13 cellular contexts compared by ENCODE assay signal in the genomic region with DNA sequence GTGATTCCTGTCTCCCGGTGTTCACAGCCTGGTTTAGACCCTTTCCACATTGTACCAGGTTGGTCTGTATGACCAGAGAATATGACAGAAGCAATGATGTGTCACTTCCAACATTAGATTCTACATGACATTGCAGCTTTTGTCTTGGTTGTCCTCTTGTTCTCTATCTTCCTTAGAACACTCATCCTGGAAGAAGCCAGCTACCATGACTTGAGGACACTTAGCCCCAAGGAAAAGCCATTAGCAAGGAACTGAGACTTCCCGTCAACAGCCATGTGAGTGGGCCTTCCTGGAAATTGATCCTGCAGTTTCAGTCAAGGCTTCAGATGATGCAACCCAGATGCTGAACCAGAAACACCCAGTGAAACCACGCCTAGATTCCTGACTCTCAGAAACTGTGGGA.
A peak's percentile ranks its signal among the peaks of the same experiment; 100 is the strongest.
DNase-seq lines count a peak whose midpoint lies in the region; ATAC-seq and TF ChIP-seq lines count a peak whose summit lies in the region.
"Had no signal": no experiment of that assay in that cellular context is flagged by ENCODE, and none has a peak within 500 bp of the region (broad histone marks: within the 10 kb centered on the region; RNA-seq: fewer than 3 reads in every experiment).

No MANE protein-coding gene starts in this region.

- H3K79me1 ChIP-seq in IMR-90 (ENCODE audit: low read depth in 1 of 2, low read length in 2 of 2): no peaks in the 10 kb centered on the region

- TF ChIP-seq POLR2A in IMR-90 (IDR thresholded peaks at IDR 0.05; ENCODE audit: low read depth, low read length): no peak

- peak overlapping the region; percentile 8 for H2AK9ac ChIP-seq in IMR-90 (replicated peaks; ENCODE audit: low read depth, low read length, poor library complexity)

- H3K4me1 ChIP-seq in IMR-90 (ENCODE audit: control insufficient read depth, insufficient read depth, low read length): peaks cover 6% of the 10 kb centered on the region

- BruUV-seq in IMR-90 (replicated peaks; lab: Mats Ljungman, UMichigan): no TSS peak

- H3K27me3 ChIP-seq in IMR-90 (ENCODE audit: control insufficient read depth, insufficient read depth, low read length): no peaks in the 10 kb centered on the region

- H2BK120ac ChIP-seq in IMR-90 (ENCODE audit: low read depth, low read length): peak overlapping the region; percentile 97

- peak overlapping the region; percentile 66 for H4K5ac ChIP-seq in IMR-90 (ENCODE audit: low read depth, low read length)

- POLR2A ChIA-PET in IMR-90 (lab: Charles Lee; ENCODE audit: unreplicated experiment): no interaction called here
- POLR2A ChIA-PET in activated CD8-positive, alpha-beta T cell treated with anti-CD3 and anti-CD28 coated beads for 36 hours (lab: Charles Lee): no interaction called here

- TF ChIP-seq CTCF in IMR-90 (conservative IDR thresholded peaks at IDR 0.05; ENCODE audit: low read depth, low read length) (no peak), cardiac fibroblast (IDR thresholded peaks at IDR 0.05; ENCODE audit: low read depth, low read length) (no peak)
- no peak for TF ChIP-seq CTCF in activated CD8-positive, alpha-beta T cell treated with anti-CD3 and anti-CD28 coated beads for 36 hours (IDR thresholded peaks at IDR 0.05)

- in situ Hi-C loops in IMR-90 (cut with MboI; ENCODE audit: low sequenced_read_pairs): no loop called here

- peak overlapping the region; percentile 94 for H4K91ac ChIP-seq in IMR-90 (ENCODE audit: insufficient read depth, low read depth, low read length)

- no peak overlapping the region; the same call in 1 of the 2 replicates for H3K27ac ChIP-seq in IMR-90 (ENCODE audit: insufficient read depth, low read length)
- H3K27ac ChIP-seq: C4-2B had no signal

- no peak overlapping the region for H3K4me3 ChIP-seq in IMR-90 (ENCODE audit: insufficient read depth, low read depth, low read length)
- H3K4me3 ChIP-seq in cardiac fibroblast (replicated peaks in 1 of 2; ENCODE audit: low read depth in 2 of 2, low read length in 2 of 2): no peak overlapping the region

- H3K9me3 ChIP-seq in IMR-90 (ENCODE audit: control insufficient read depth, insufficient read depth, low read length): no peaks in the 10 kb centered on the region

- no peak for TF ChIP-seq RAD21 in IMR-90 (IDR thresholded peaks at IDR 0.05; ENCODE audit: low read length)

- H4K8ac ChIP-seq in IMR-90 (ENCODE audit: low read depth in 2 of 2, low read length in 2 of 2): peak overlapping the region; percentile 12 to 88; a peak in 3 of 4 replicates

- intact Hi-C loops in IMR-90 (cut with micrococcal nuclease): no loop called here
- intact Hi-C loops in activated CD8-positive, alpha-beta T cell treated with anti-CD3 and anti-CD28 coated beads for 36 hours (cut with micrococcal nuclease): no loop called here

- H3K4me3 Mint-ChIP-seq in activated CD8-positive, alpha-beta T cell treated with anti-CD3 and anti-CD28 coated beads for 36 hours: no peak overlapping the region
- H3K4me3 Mint-ChIP-seq: activated CD4-positive, alpha-beta memory T cell treated with anti-CD3 and anti-CD28 coated beads for 36 hours; activated naive CD4-positive, alpha-beta T cell treated with anti-CD3 and anti-CD28 coated beads, Interleukin-2, amount 50 U/mL, for 24 hours had no signal

- no peak overlapping the region for H3K9ac ChIP-seq in IMR-90 (ENCODE audit: low read depth, low read length)

- peak overlapping the region; percentile 92 for H3K4ac ChIP-seq in IMR-90 (ENCODE audit: low read depth, low read length)

- H3K27ac Mint-ChIP-seq in activated CD8-positive, alpha-beta T cell treated with anti-CD3 and anti-CD28 coated beads for 36 hours: no peak overlapping the region
- H3K27ac Mint-ChIP-seq: activated CD4-positive, alpha-beta memory T cell treated with anti-CD3 and anti-CD28 coated beads for 36 hours; activated naive CD4-positive, alpha-beta T cell treated with anti-CD3 and anti-CD28 coated beads, Interleukin-2, amount 50 U/mL, for 24 hours had no signal

- 71% methylated on average over 1 of the region's 3 CpGs; no CpG with 5 or more reads in 1 of the 2 experiments for WGBS in IMR-90 (ENCODE audit: extremely low coverage in 2 of 2, insufficient read length in 1 of 2), 2 experiments

- 0 out of 2 replicates have a peak, but pooled peaks cover 3% of the 10 kb centered on the region for H3K9me1 ChIP-seq in IMR-90 (ENCODE audit: insufficient read depth, low read length)

- no peak overlapping the region for H2BK5ac ChIP-seq in IMR-90 (ENCODE audit: low read depth, low read length, poor library complexity, severe bottlenecking)

- peak overlapping the region; percentile 43; the same call in 2 of the 3 replicates for H2BK15ac ChIP-seq in IMR-90 (ENCODE audit: low read depth, low read length)

- peak overlapping the region; percentile 96 for H3K23ac ChIP-seq in IMR-90 (ENCODE audit: low read depth, low read length)

- DNase-seq in AG08396 (ENCODE audit: low spot score): peak; percentile 38
- DNase-seq in IMR-90: peak; percentile 72
- DNase-seq in cardiac fibroblast (ENCODE audit: low read depth in 2 of 2): peak; percentile 75 to 80
- peak; percentile 20 for DNase-seq in left kidney (ENCODE audit: low read depth, low spot score)
- DNase-seq in SW 1271 (lab: John Stamatoyannopoulos, UW): no peak
- DNase-seq in activated CD8-positive, alpha-beta T cell treated with anti-CD3 and anti-CD28 coated beads for 36 hours: no peak
- DNase-seq: activated CD4-positive, alpha-beta memory T cell treated with anti-CD3 and anti-CD28 coated beads for 36 hours; NCI-H2107; posterior cingulate gyrus had no signal

- H3K14ac ChIP-seq in IMR-90 (replicated peaks; ENCODE audit: low read depth, low read length): peak overlapping the region; percentile 97

- dilution Hi-C loops in IMR-90 (cut with HindIII; ENCODE audit: low sequenced_read_pairs, unreplicated experiment): no loop called here

- peak overlapping the region; percentile 44 for H3K18ac ChIP-seq in IMR-90 (ENCODE audit: low read depth, low read length)

- H4K20me1 ChIP-seq in IMR-90 (ENCODE audit: insufficient read depth, low read length): no peaks in the 10 kb centered on the region

- CTCF ChIA-PET in IMR-90 (lab: Yijun Ruan, JAX): no interaction called here
- CTCF ChIA-PET in activated CD8-positive, alpha-beta T cell treated with anti-CD3 and anti-CD28 coated beads for 36 hours (lab: Charles Lee): no interaction called here

- peak overlapping the region; percentile 98 for H2BK20ac ChIP-seq in IMR-90 (ENCODE audit: low read depth, low read length)

- H2AFZ ChIP-seq in IMR-90 (replicated peaks; ENCODE audit: low read length, poor library complexity): peak overlapping the region; percentile 60

- H3K4me1 Mint-ChIP-seq in activated CD8-positive, alpha-beta T cell treated with anti-CD3 and anti-CD28 coated beads for 36 hours (ENCODE audit: low read depth): no peaks in the 10 kb centered on the region
- H3K4me1 Mint-ChIP-seq: activated naive CD4-positive, alpha-beta T cell treated with anti-CD3 and anti-CD28 coated beads, Interleukin-2, amount 50 U/mL, for 24 hours had no signal

- peaks cover 7% of the 10 kb centered on the region for H3K27me3 Mint-ChIP-seq in activated CD8-positive, alpha-beta T cell treated with anti-CD3 and anti-CD28 coated beads for 36 hours

- H3K36me3 Mint-ChIP-seq in activated CD8-positive, alpha-beta T cell treated with anti-CD3 and anti-CD28 coated beads for 36 hours (ENCODE audit: low read depth): no peaks in the 10 kb centered on the region
- H3K36me3 Mint-ChIP-seq: activated CD4-positive, alpha-beta memory T cell treated with anti-CD3 and anti-CD28 coated beads for 36 hours; activated naive CD4-positive, alpha-beta T cell treated with anti-CD3 and anti-CD28 coated beads, Interleukin-2, amount 50 U/mL, for 24 hours had no signal

- H3K4me2 ChIP-seq in IMR-90 (ENCODE audit: low read depth, low read length): no peak overlapping the region

- H3K9me3 Mint-ChIP-seq in activated CD8-positive, alpha-beta T cell treated with anti-CD3 and anti-CD28 coated beads for 36 hours: no peaks in the 10 kb centered on the region
- H3K9me3 Mint-ChIP-seq: activated CD4-positive, alpha-beta memory T cell treated with anti-CD3 and anti-CD28 coated beads for 36 hours; activated naive CD4-positive, alpha-beta T cell treated with anti-CD3 and anti-CD28 coated beads, Interleukin-2, amount 50 U/mL, for 24 hours had no signal

- peak overlapping the region; percentile 82; the same call in 1 of the 2 replicates for H3K56ac ChIP-seq in IMR-90 (ENCODE audit: extremely low read depth, insufficient read depth, low read length)

- ATAC-seq in IMR-90 (ENCODE audit: low read depth): no peak
- no peak for ATAC-seq in HG02798 (IDR thresholded peaks at IDR 0.05; ENCODE audit: poor library complexity, unreplicated experiment)
- ATAC-seq in GM19324 (IDR thresholded peaks at IDR 0.05; ENCODE audit: low FRiP score, unreplicated experiment): no peak
- ATAC-seq in activated CD8-positive, alpha-beta T cell treated with anti-CD3 and anti-CD28 coated beads for 36 hours: no peak

- peak overlapping the region; percentile 63; the same call in 1 of the 2 replicates for H2AK5ac ChIP-seq in IMR-90 (ENCODE audit: low read depth, low read length)

- H3K36me3 ChIP-seq in IMR-90 (ENCODE audit: control insufficient read depth, insufficient read depth, low read length): no peaks in the 10 kb centered on the region

TF ChIP-seq in IMR-90, 13 proteins besides CTCF, POLR2A, EP300 and RAD21:
- TF ChIP-seq, protein P1, sequence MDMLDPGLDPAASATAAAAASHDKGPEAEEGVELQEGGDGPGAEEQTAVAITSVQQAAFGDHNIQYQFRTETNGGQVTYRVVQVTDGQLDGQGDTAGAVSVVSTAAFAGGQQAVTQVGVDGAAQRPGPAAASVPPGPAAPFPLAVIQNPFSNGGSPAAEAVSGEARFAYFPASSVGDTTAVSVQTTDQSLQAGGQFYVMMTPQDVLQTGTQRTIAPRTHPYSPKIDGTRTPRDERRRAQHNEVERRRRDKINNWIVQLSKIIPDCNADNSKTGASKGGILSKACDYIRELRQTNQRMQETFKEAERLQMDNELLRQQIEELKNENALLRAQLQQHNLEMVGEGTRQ (IDR thresholded peaks at IDR 0.05; ENCODE audit: low read depth, low read length): no peak
- TF ChIP-seq BHLHE40 (IDR thresholded peaks at IDR 0.05; ENCODE audit: low read depth, low read length): no peak
- TF ChIP-seq FOS (IDR thresholded peaks at IDR 0.05; ENCODE audit: low read depth, low read length): no peak
- no peak for TF ChIP-seq SMC3 (IDR thresholded peaks at IDR 0.05; ENCODE audit: low read depth, low read length)
- no peak for TF ChIP-seq MAZ (IDR thresholded peaks at IDR 0.05; ENCODE audit: borderline replicate concordance, low read depth, low read length)
- no peak for TF ChIP-seq NFE2L2 (IDR thresholded peaks at IDR 0.05; ENCODE audit: low read depth, low read length)
- peak; percentile 89 for TF ChIP-seq CEBPB (IDR thresholded peaks at IDR 0.05; ENCODE audit: low read depth, low read length)
- no peak for TF ChIP-seq CHD1 (IDR thresholded peaks at IDR 0.05; ENCODE audit: low read depth, low read length)

Comparison
In these comparisons a context has a peak if more than half of its experiments do, and no peak if none do; other contexts are left out.
1. DNase-seq: peak in AG08396 (single experiment), IMR-90 (single experiment), cardiac fibroblast (2 of 2) and left kidney (single experiment); none in SW 1271 (0 of 2) and activated CD8-positive, alpha-beta T cell treated with anti-CD3 and anti-CD28 coated beads for 36 hours (single experiment).